ENCODE assay signal across 24 cellular contexts in the genomic region with DNA sequence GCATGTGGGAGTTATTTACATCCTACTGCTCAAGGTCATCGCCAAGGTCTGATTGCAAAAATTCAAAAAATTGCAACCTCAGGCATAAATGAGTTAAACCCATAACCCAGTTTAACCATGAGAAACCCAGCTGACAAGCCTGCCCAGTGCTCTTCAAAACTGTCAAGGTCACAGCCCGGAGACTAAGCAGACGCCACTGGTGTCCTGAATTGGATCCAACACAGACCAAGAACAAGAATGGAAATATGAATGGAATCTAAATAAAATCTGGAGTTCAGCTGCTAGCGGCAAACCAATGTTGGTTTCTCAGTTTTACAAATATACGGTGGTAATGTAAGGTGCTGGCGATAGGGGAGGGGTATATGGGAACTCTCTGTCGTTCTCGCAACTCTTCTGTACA.
DNase-seq lines count a peak whose midpoint lies in the region; ATAC-seq and TF ChIP-seq lines count a peak whose summit lies in the region.
"Had no signal": no experiment of that assay in that cellular context is flagged by ENCODE, and none has a peak within 500 bp of the region (broad histone marks: within the 10 kb centered on the region; RNA-seq: fewer than 3 reads in every experiment).

No MANE protein-coding gene starts in this region.

- no peaks in the 10 kb centered on the region for H3F3A ChIP-seq in SK-N-SH (replicated peaks; ENCODE audit: insufficient read depth)

- no peaks in the 10 kb centered on the region for H3K36me3 Mint-ChIP-seq in endodermal cell (ENCODE audit: low read depth)
- H3K36me3 Mint-ChIP-seq: activated CD8-positive, alpha-beta memory T cell treated with anti-CD3 and anti-CD28 coated beads, Interleukin-2, amount 10 ng/mL, durations not matched to agents 7 days and 5 days; activated naive CD4-positive, alpha-beta T cell treated with anti-CD3 and anti-CD28 coated beads, Interleukin-2, amount 50 U/mL, for 24 hours; naive B cell had no signal

- TF ChIP-seq CTCF in SK-N-SH (IDR thresholded peaks at IDR 0.05) (no peak), endodermal cell (conservative IDR thresholded peaks at IDR 0.05) (no peak), lower lobe of right lung (IDR thresholded peaks at IDR 0.05) (no peak), spleen (IDR thresholded peaks at IDR 0.05 in 8 of 11, conservative IDR thresholded peaks at IDR 0.05 in 3 of 11) (no peak), upper lobe of right lung (IDR thresholded peaks at IDR 0.05) (no peak), osteoblast (IDR thresholded peaks at IDR 0.05; ENCODE audit: extremely low read depth, low read depth, low read length) (no peak)

- no peak overlapping the region for H3K4me3 Mint-ChIP-seq in endodermal cell
- H3K4me3 Mint-ChIP-seq: activated CD4-positive, alpha-beta T cell treated with anti-CD3 and anti-CD28 coated beads, Interleukin-2, amount 10 ng/mL, durations not matched to agents 7 days and 5 days; activated CD8-positive, alpha-beta memory T cell treated with anti-CD3 and anti-CD28 coated beads, Interleukin-2, amount 10 ng/mL, durations not matched to agents 7 days and 5 days; activated naive CD4-positive, alpha-beta T cell treated with anti-CD3 and anti-CD28 coated beads, Interleukin-2, amount 50 U/mL, for 24 hours; central memory CD8-positive, alpha-beta T cell; naive B cell had no signal

- WGBS in SK-N-SH (ENCODE audit: low lambda C conversion rate): 47% methylated on average over 8 of the region's 8 CpGs
- 92 to 95% methylated on average over 3 to 6 of the region's 8 CpGs for WGBS in endodermal cell (ENCODE audit: insufficient coverage in 1 of 2, insufficient read length in 1 of 2), 2 experiments
- WGBS in spleen, 5 donors: 61 to 81% (median 75%) methylated on average over 8 of the region's 8 CpGs

- H3K4me3 ChIP-seq in SK-N-SH (ENCODE audit: low read depth in 2 of 2, low read length in 1 of 2) (no peak overlapping the region), endodermal cell (ENCODE audit: low read length) (no peak overlapping the region), lower lobe of right lung (peak overlapping the region; percentile 2), spleen (peak overlapping the region in 1 of 8 donors; percentile 4), upper lobe of right lung (no peak overlapping the region), osteoblast (ENCODE audit: insufficient read depth, low read length) (no peak overlapping the region)
- H3K4me3 ChIP-seq: ascending aorta, dorsolateral prefrontal cortex, SK-N-MC, transverse colon had no signal

- peaks cover 59% of the 10 kb centered on the region for H3K27me3 Mint-ChIP-seq in endodermal cell (ENCODE audit: insufficient read depth)

- CTCF ChIA-PET in SK-N-SH (lab: Yijun Ruan, JAX): interaction anchor here (0.7 to 1.4 kb wide), 2 partner anchors 10 to 21 kb away, joined by 3 to 6 read pairs; no protein-coding TSS in a partner anchor

- no peak overlapping the region for H3K27ac Mint-ChIP-seq in endodermal cell
- H3K27ac Mint-ChIP-seq: activated CD4-positive, alpha-beta T cell treated with anti-CD3 and anti-CD28 coated beads, Interleukin-2, amount 10 ng/mL, durations not matched to agents 7 days and 5 days; activated CD8-positive, alpha-beta memory T cell treated with anti-CD3 and anti-CD28 coated beads, Interleukin-2, amount 10 ng/mL, durations not matched to agents 7 days and 5 days; activated naive CD4-positive, alpha-beta T cell treated with anti-CD3 and anti-CD28 coated beads, Interleukin-2, amount 50 U/mL, for 24 hours had no signal

- intact Hi-C loops in lower lobe of right lung (cut with DNase I) (no loop called here), spleen (cut with DNase I; ENCODE audit: low total_unique reads) (no loop called here), upper lobe of right lung (cut with DNase I) (no loop called here)

- H3K4me2 ChIP-seq in SK-N-SH (peak overlapping the region; percentile 33; the same call in 1 of the 2 replicates), osteoblast (ENCODE audit: insufficient read depth, low read length) (no peak overlapping the region)

- no peaks in the 10 kb centered on the region for H3K79me2 ChIP-seq in SK-N-SH (ENCODE audit: insufficient read depth)
- H3K79me2 ChIP-seq in osteoblast (ENCODE audit: insufficient read depth, low read length): no peaks in the 10 kb centered on the region

- no peaks in the 10 kb centered on the region for H3K36me3 ChIP-seq in SK-N-SH (replicated peaks in 1 of 2; ENCODE audit: control insufficient read depth in 1 of 2, insufficient read depth in 2 of 2, low read length in 1 of 2)
- no peaks in the 10 kb centered on the region for H3K36me3 ChIP-seq in endodermal cell (ENCODE audit: control insufficient read depth, insufficient read depth, low read length)
- no peaks in the 10 kb centered on the region for H3K36me3 ChIP-seq in lower lobe of right lung
- H3K36me3 ChIP-seq in spleen: no peaks in the 10 kb centered on the region
- no peaks in the 10 kb centered on the region for H3K36me3 ChIP-seq in upper lobe of right lung
- no peaks in the 10 kb centered on the region for H3K36me3 ChIP-seq in osteoblast (ENCODE audit: insufficient read depth, low read length)
- H3K36me3 ChIP-seq: ascending aorta, transverse colon had no signal

- no peaks in the 10 kb centered on the region for H3K4me1 Mint-ChIP-seq in endodermal cell
- H3K4me1 Mint-ChIP-seq: activated CD4-positive, alpha-beta T cell treated with anti-CD3 and anti-CD28 coated beads, Interleukin-2, amount 10 ng/mL, durations not matched to agents 7 days and 5 days; activated CD8-positive, alpha-beta memory T cell treated with anti-CD3 and anti-CD28 coated beads, Interleukin-2, amount 10 ng/mL, durations not matched to agents 7 days and 5 days; activated naive CD4-positive, alpha-beta T cell treated with anti-CD3 and anti-CD28 coated beads, Interleukin-2, amount 50 U/mL, for 24 hours; central memory CD8-positive, alpha-beta T cell; naive B cell had no signal

- no peaks in the 10 kb centered on the region for H3K9me3 Mint-ChIP-seq in endodermal cell
- H3K9me3 Mint-ChIP-seq: activated CD4-positive, alpha-beta T cell treated with anti-CD3 and anti-CD28 coated beads, Interleukin-2, amount 10 ng/mL, durations not matched to agents 7 days and 5 days; activated naive CD4-positive, alpha-beta T cell treated with anti-CD3 and anti-CD28 coated beads, Interleukin-2, amount 50 U/mL, for 24 hours; central memory CD8-positive, alpha-beta T cell had no signal

- peaks cover 0 to 14% of the 10 kb centered on the region in 2 experiments; a peak in 1 of 4 replicates for H3K4me1 ChIP-seq in SK-N-SH (ENCODE audit: control insufficient read depth in 1 of 2, insufficient read depth in 2 of 2, low read depth in 1 of 2, low read length in 1 of 2)
- H3K4me1 ChIP-seq in endodermal cell (ENCODE audit: control insufficient read depth, insufficient read depth, low read length): no peaks in the 10 kb centered on the region
- H3K4me1 ChIP-seq in lower lobe of right lung: peaks cover 5% of the 10 kb centered on the region
- H3K4me1 ChIP-seq in spleen: peaks cover 0 to 9% (median 0%) of the 10 kb centered on the region in 6 donors
- H3K4me1 ChIP-seq in upper lobe of right lung: no peaks in the 10 kb centered on the region
- no peaks in the 10 kb centered on the region for H3K4me1 ChIP-seq in osteoblast (ENCODE audit: insufficient read depth, low read length)
- H3K4me1 ChIP-seq: ascending aorta had no signal

- TF ChIP-seq RAD21 in SK-N-SH (IDR thresholded peaks at IDR 0.05; ENCODE audit: low read length): no peak

- DNase-seq in SK-N-SH (no peak), endodermal cell (peak; percentile 7), lower lobe of right lung (no peak), spleen (peak; percentile 7), upper lobe of right lung (no peak), osteoblast (ENCODE audit: insufficient read length, low spot score, missing footprints) (no peak)
- DNase-seq: activated CD4-positive, alpha-beta T cell treated with anti-CD3 and anti-CD28 coated beads, Interleukin-2, amount 10 ng/mL, durations not matched to agents 7 days and 5 days; dorsolateral prefrontal cortex; naive B cell; NCI-H1105; NCI-H1930; NCI-H226; occipital lobe; RPMI8226; stimulated activated CD4-positive, alpha-beta T cell treated with anti-CD3 and anti-CD28 coated beads, Interleukin-4, amount 100 ng/mL, for 4 hours; stimulated activated naive CD4-positive, alpha-beta T cell treated with Interleukin-2 at 50 U/mL for 16 hours; transverse colon had no signal

- no peak for TF ChIP-seq EP300 in SK-N-SH (IDR thresholded peaks at IDR 0.05; ENCODE audit: borderline replicate concordance in 1 of 2, low read depth in 1 of 2, low read length in 1 of 2)

- H3K27ac ChIP-seq in SK-N-SH (ENCODE audit: low read depth in 2 of 2, low read length in 1 of 2): peak overlapping the region in 1 of 2 experiments; percentile 58; a peak in 1 of 4 replicates
- no peak overlapping the region for H3K27ac ChIP-seq in endodermal cell (ENCODE audit: low read depth, low read length)
- H3K27ac ChIP-seq in lower lobe of right lung: no peak overlapping the region
- no peak overlapping the region for H3K27ac ChIP-seq in spleen
- H3K27ac ChIP-seq in upper lobe of right lung: no peak overlapping the region
- no peak overlapping the region for H3K27ac ChIP-seq in osteoblast (ENCODE audit: low read depth, low read length)
- H3K27ac ChIP-seq: ascending aorta, dorsolateral prefrontal cortex, SK-N-MC had no signal

- H3K27me3 ChIP-seq in SK-N-SH (ENCODE audit: insufficient read depth) (peaks cover 13% of the 10 kb centered on the region; the same call in 1 of the 2 replicates), endodermal cell (ENCODE audit: control insufficient read depth, insufficient read depth, low read length, poor library complexity, severe bottlenecking) (peaks cover 91% of the 10 kb centered on the region), lower lobe of right lung (ENCODE audit: low read depth) (no peaks in the 10 kb centered on the region), spleen (replicated peaks in 1 of 7) (peaks cover 0 to 45% (median 0%) of the 10 kb centered on the region in 7 donors), upper lobe of right lung (peaks cover 5% of the 10 kb centered on the region), osteoblast (ENCODE audit: insufficient read depth, low read length) (peaks cover 37% of the 10 kb centered on the region)
- H3K27me3 ChIP-seq: ascending aorta had no signal

- H2AFZ ChIP-seq in SK-N-SH (ENCODE audit: low read depth) (no peak overlapping the region), osteoblast (ENCODE audit: low read length) (no peak overlapping the region)

- no peaks in the 10 kb centered on the region for H3K9me2 ChIP-seq in SK-N-SH

- H3K9ac ChIP-seq in SK-N-SH: no peak overlapping the region
- no peak overlapping the region for H3K9ac ChIP-seq in endodermal cell (ENCODE audit: extremely low read depth, low read length, poor library complexity, severe bottlenecking)

- H3K9me3 ChIP-seq in SK-N-SH (no peaks in the 10 kb centered on the region), endodermal cell (ENCODE audit: control insufficient read depth, low read length) (no peaks in the 10 kb centered on the region), lower lobe of right lung (no peaks in the 10 kb centered on the region), spleen (peaks cover 0 to 5% (median 0%) of the 10 kb centered on the region in 8 donors), upper lobe of right lung (no peaks in the 10 kb centered on the region), osteoblast (ENCODE audit: low read depth, low read length) (no peaks in the 10 kb centered on the region)
- H3K9me3 ChIP-seq: ascending aorta, transverse colon had no signal

- ATAC-seq in lower lobe of right lung: no peak
- no peak for ATAC-seq in upper lobe of right lung
- no peak for ATAC-seq in GM21381 (IDR thresholded peaks at IDR 0.05; ENCODE audit: unreplicated experiment)
- no peak for ATAC-seq in esophagus mucosa
- ATAC-seq: activated CD8-positive, alpha-beta memory T cell treated with anti-CD3 and anti-CD28 coated beads, Interleukin-2, amount 10 ng/mL, durations not matched to agents 7 days and 5 days had no signal

- POLR2A ChIA-PET in SK-N-SH (lab: Yijun Ruan, JAX): no interaction called here

- H4K20me1 ChIP-seq in SK-N-SH (ENCODE audit: insufficient read depth): no peaks in the 10 kb centered on the region
- H4K20me1 ChIP-seq in osteoblast (ENCODE audit: insufficient read depth, low read length): no peaks in the 10 kb centered on the region

- no peak for TF ChIP-seq POLR2A in spleen (IDR thresholded peaks at IDR 0.05)

Comparison
In these comparisons a context has a peak if more than half of its experiments do, and no peak if none do; other contexts are left out.
1. DNase-seq: peak in endodermal cell (single experiment) and spleen (single experiment); none in SK-N-SH (single experiment), lower lobe of right lung (single experiment), upper lobe of right lung (single experiment) and osteoblast (single experiment).